Comparison of ENCODE assay signal across 7 cellular contexts in genomic region chr6:31659649-31660223, GRCh38. TPM values are rescaled to one million over a fixed set of nuclear protein-coding genes. Genes with fewer than 3 reads are reported as not detected.
DNase-seq lines count a peak whose midpoint lies in the region; ATAC-seq, FAIRE-seq and TF ChIP-seq lines count a peak whose summit lies in the region.

No MANE protein-coding gene starts in this region.

- no peaks in the 10 kb centered on the region for H3K9me3 ChIP-seq in OCI-LY1 (ENCODE audit: low read length)
- H3K9me3 ChIP-seq in mucosa of rectum (ENCODE audit: control insufficient read depth in 2 of 2, low read length in 2 of 2): no peaks in the 10 kb centered on the region

- H3K9ac ChIP-seq in OCI-LY1 (ENCODE audit: low read length): peak overlapping the region; percentile 94
- peak overlapping the region; percentile 80 to 96 for H3K9ac ChIP-seq in mucosa of rectum (ENCODE audit: low read depth in 1 of 2, low read length in 2 of 2)

- peaks cover 60% of the 10 kb centered on the region for H3K4me1 ChIP-seq in OCI-LY1 (ENCODE audit: insufficient read depth, low read length, severe bottlenecking)
- peaks cover 39 to 44% of the 10 kb centered on the region in 2 donors for H3K4me1 ChIP-seq in mucosa of rectum (ENCODE audit: control insufficient read depth in 2 of 2, insufficient read depth in 2 of 2, low read length in 2 of 2)

- H4K20me1 ChIP-seq in OCI-LY1 (ENCODE audit: insufficient read depth, low read length): no peaks in the 10 kb centered on the region

- peaks cover 17% of the 10 kb centered on the region; the same call in 1 of the 2 replicates for H3K36me3 ChIP-seq in OCI-LY1 (ENCODE audit: insufficient read depth, low read length)
- H3K36me3 ChIP-seq in mucosa of rectum (ENCODE audit: control insufficient read depth in 2 of 2, insufficient read depth in 2 of 2, low read length in 2 of 2): peaks cover 3 to 41% of the 10 kb centered on the region in 2 donors

- H3K27me3 ChIP-seq in OCI-LY1 (ENCODE audit: insufficient read depth, low read length) (no peaks in the 10 kb centered on the region), mucosa of rectum (ENCODE audit: control insufficient read depth in 2 of 2, insufficient read depth in 2 of 2, low read length in 2 of 2) (no peaks in the 10 kb centered on the region)

- no peaks in the 10 kb centered on the region for H3F3A ChIP-seq in OCI-LY1 (ENCODE audit: insufficient read depth, low read length)

- H3K4me3 ChIP-seq in GM12865 (ENCODE audit: low read depth, low read length): peak overlapping the region; percentile 73
- H3K4me3 ChIP-seq in OCI-LY1 (ENCODE audit: low read depth, low read length, poor library complexity, severe bottlenecking): peak overlapping the region; percentile 89
- peak overlapping the region; percentile 97 to 98 for H3K4me3 ChIP-seq in mucosa of rectum (ENCODE audit: low read length in 2 of 2)

- ATAC-seq in HG03571 (IDR thresholded peaks at IDR 0.05; ENCODE audit: unreplicated experiment): no peak

- FAIRE-seq in D721Med (lab: Jason Lieb, UNC): no peak

- DNase-seq in GM12865 (ENCODE audit: low read depth) (peak; percentile 44), dermis blood vessel endothelial cell (peak; percentile 50), NCI-H2227 (lab: John Stamatoyannopoulos, UW; ENCODE audit: unreplicated experiment) (no peak), D721Med (ENCODE audit: insufficient read length, low spot score) (no peak)

- peaks cover 18% of the 10 kb centered on the region; the same call in 1 of the 2 replicates for H3K79me2 ChIP-seq in OCI-LY1 (ENCODE audit: insufficient read depth, low read length)

- H2AFZ ChIP-seq in OCI-LY1 (ENCODE audit: low read length): no peak overlapping the region

- peak overlapping the region; percentile 97 for H3K4me2 ChIP-seq in OCI-LY1 (ENCODE audit: low read length)

- H3K27ac ChIP-seq in OCI-LY1 (ENCODE audit: low read depth, low read length, poor library complexity, severe bottlenecking) (peak overlapping the region; percentile 54), mucosa of rectum (ENCODE audit: low read depth in 2 of 2, low read length in 2 of 2) (peak overlapping the region; percentile 81 to 92)

- no peaks in the 10 kb centered on the region for H3K9me2 ChIP-seq in OCI-LY1 (ENCODE audit: low read depth, low read length)

- TF ChIP-seq CTCF in GM12865 (IDR thresholded peaks at IDR 0.05; ENCODE audit: insufficient read depth, low read depth, low read length, missing control alignments) (no peak), OCI-LY1 (IDR thresholded peaks at IDR 0.05; ENCODE audit: low read length) (no peak), D721Med (IDR thresholded peaks at IDR 0.05; ENCODE audit: insufficient read depth, missing control alignments) (no peak)

RNA-seq across cellular contexts. Expression of gene C6orf47, which starts 0.8 kb away (rescaled TPM):
- 20.6 and 28.6 TPM in 2 replicates for total RNA-seq in dermis blood vessel endothelial cell

RNA-seq across cellular contexts. Expression of gene APOM, which starts 4.0 kb away (rescaled TPM):
- total RNA-seq in dermis blood vessel endothelial cell: 0.34 and 0.37 TPM in 2 replicates

RNA-seq across cellular contexts. Expression of gene GPANK1, which starts 5.1 kb away (rescaled TPM):
- total RNA-seq in dermis blood vessel endothelial cell: 11.9 and 12.9 TPM in 2 replicates

RNA-seq across cellular contexts. Expression of gene CSNK2B, which starts 6.1 kb away (rescaled TPM):
- total RNA-seq in dermis blood vessel endothelial cell: 111 and 116 TPM in 2 replicates

RNA-seq across cellular contexts. Expression of gene BAG6, which starts 7.3 kb away (rescaled TPM):
- 133 and 309 TPM in 2 replicates for total RNA-seq in dermis blood vessel endothelial cell

Comparison
In these comparisons a context has a peak if more than half of its experiments do, and no peak if none do; other contexts are left out.
1. DNase-seq: peak in GM12865 (single experiment) and dermis blood vessel endothelial cell (single experiment); none in NCI-H2227 (single experiment) and D721Med (single experiment).
2. Peak in every context shown above with its lines, with median percentiles within 50 percentile points of each other: H3K4me3 ChIP-seq.